ENCODE assay signal across 1 cellular context in genomic region chr22:44596726-44597125, GRCh38.
TF ChIP-seq lines count a peak whose summit lies in the region.

No MANE protein-coding gene starts in this region.

TF ChIP-seq in H1, 55 proteins besides CTCF, POLR2A, EP300 and RAD21:
- TF ChIP-seq EGR1 (IDR thresholded peaks at IDR 0.05; ENCODE audit: borderline replicate concordance, low read depth, low read length) (no peak), POLR2AphosphoS5 (IDR thresholded peaks at IDR 0.05; ENCODE audit: low read depth, low read length) (no peak), ZNF274 (IDR thresholded peaks at IDR 0.05; ENCODE audit: borderline replicate concordance, extremely low read depth, low read length) (no peak), KDM1A (IDR thresholded peaks at IDR 0.05; ENCODE audit: borderline replicate concordance, low read length) (no peak), JUND (IDR thresholded peaks at IDR 0.05; ENCODE audit: low read length) (no peak), YY1 (IDR thresholded peaks at IDR 0.05; ENCODE audit: low read depth, low read length) (no peak), CEBPB (IDR thresholded peaks at IDR 0.05; ENCODE audit: low read depth, low read length) (no peak), BACH1 (IDR thresholded peaks at IDR 0.05; ENCODE audit: low read length) (no peak), KDM5A (IDR thresholded peaks at IDR 0.05; ENCODE audit: low read length) (no peak), BRCA1 (IDR thresholded peaks at IDR 0.05; ENCODE audit: low read depth, low read length) (no peak), CBX8 (IDR thresholded peaks at IDR 0.05; ENCODE audit: borderline replicate concordance, low read depth, low read length) (no peak), PHF8 (conservative IDR thresholded peaks at IDR 0.05; ENCODE audit: low read depth, low read length) (no peak), RFX5 (IDR thresholded peaks at IDR 0.05; ENCODE audit: borderline replicate concordance, low read depth, low read length) (no peak), SUZ12 (IDR thresholded peaks at IDR 0.05; ENCODE audit: low read length) (no peak), USF2 (IDR thresholded peaks at IDR 0.05; ENCODE audit: low read length) (no peak), SAP30 (IDR thresholded peaks at IDR 0.05; ENCODE audit: insufficient read depth, insufficient replicate concordance, low read length) (no peak), TBP (IDR thresholded peaks at IDR 0.05; ENCODE audit: low read depth, low read length) (no peak), E2F6 (IDR thresholded peaks at IDR 0.05) (no peak), MAFK (IDR thresholded peaks at IDR 0.05; ENCODE audit: low read depth, low read length) (no peak), POU5F1 (IDR thresholded peaks at IDR 0.05; ENCODE audit: low read depth, low read length) (no peak)
